ENCODE assay signal across 20 cellular contexts in the genomic region with DNA sequence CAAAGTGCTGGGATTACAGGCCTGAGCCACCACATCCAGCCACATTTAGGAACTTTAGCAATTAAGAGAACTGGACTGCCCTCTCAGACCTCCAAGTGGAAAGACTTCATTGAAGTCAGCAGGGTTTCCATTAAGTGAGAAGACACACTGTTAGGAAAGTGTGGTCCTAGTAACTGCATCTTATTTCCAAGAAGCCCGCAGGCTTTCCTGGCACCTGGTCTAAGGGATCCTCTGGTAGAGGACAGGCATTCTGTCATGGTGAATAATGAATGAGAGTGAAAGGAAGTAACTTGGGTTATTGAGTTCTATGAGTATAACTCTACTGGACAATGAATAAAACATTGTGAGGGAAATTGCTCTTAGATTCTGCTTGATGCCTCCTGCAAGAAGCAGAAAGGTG. TPM values are rescaled to one million over a fixed set of nuclear protein-coding genes. Genes with fewer than 3 reads are reported as not detected.
DNase-seq lines count a peak whose midpoint lies in the region; ATAC-seq, FAIRE-seq and TF ChIP-seq lines count a peak whose summit lies in the region.
"Had no signal": no experiment of that assay in that cellular context is flagged by ENCODE, and none has a peak within 500 bp of the region (broad histone marks: within the 10 kb centered on the region; RNA-seq: fewer than 3 reads in every experiment).

No MANE protein-coding gene starts in this region.

- H3K9me3 ChIP-seq in HepG2 (ENCODE audit: low read length), result no peaks in the 10 kb centered on the region
- no peaks in the 10 kb centered on the region for H3K9me3 ChIP-seq in right lobe of liver
- no peaks in the 10 kb centered on the region for H3K9me3 ChIP-seq in K562 (replicated peaks; ENCODE audit: control insufficient read depth, insufficient read depth, low read depth, low read length)
- H3K9me3 ChIP-seq in trophoblast cell (ENCODE audit: insufficient read depth, low read depth, low read length), result no peaks in the 10 kb centered on the region

- H3K4me2 ChIP-seq in HepG2 (ENCODE audit: low read depth, low read length) (no peak overlapping the region), K562 (ENCODE audit: insufficient read depth, low read length) (no peak overlapping the region), trophoblast cell (ENCODE audit: low read length) (no peak overlapping the region)
- H3K4me2 ChIP-seq: GM23338 had no signal

- FAIRE-seq in HepG2 (lab: Jason Lieb, UNC) (no peak), K562 (lab: Jason Lieb, UNC) (no peak)
- FAIRE-seq: A204.1, D721Med, GM12892 had no signal

- no TSS peak for BruUV-seq in HepG2 (replicated peaks; lab: Mats Ljungman, UMichigan)
- no TSS peak for BruUV-seq in K562 (replicated peaks; lab: Mats Ljungman, UMichigan)

- H3K27me3 ChIP-seq in HepG2 (ENCODE audit: control insufficient read depth in 1 of 2, insufficient read depth in 2 of 2, low read length in 2 of 2) (no peaks in the 10 kb centered on the region; a peak in 1 of 5 replicates), right lobe of liver (no peaks in the 10 kb centered on the region), K562 (ENCODE audit: control insufficient read depth in 2 of 2, insufficient read depth in 2 of 2, low read length in 2 of 2) (no peaks in the 10 kb centered on the region), trophoblast cell (ENCODE audit: insufficient read depth, low read length) (no peaks in the 10 kb centered on the region)

- TF ChIP-seq RAD21 in HepG2 (CRISPR knock-in tag; IDR thresholded peaks at IDR 0.05) (no peak), K562 (CRISPR knock-in tag; conservative IDR thresholded peaks at IDR 0.05 in 1 of 2, IDR thresholded peaks at IDR 0.05 in 1 of 2) (no peak)

- H4K20me1 ChIP-seq in HepG2 (ENCODE audit: insufficient read depth, low read length) (no peaks in the 10 kb centered on the region), K562 (replicated peaks; ENCODE audit: control insufficient read depth, insufficient read depth, low read length) (no peaks in the 10 kb centered on the region)

- intact Hi-C loops in HepG2 (cut with micrococcal nuclease; ENCODE audit: unreplicated experiment) (no loop called here), right lobe of liver (cut with DNase I) (no loop called here), K562 (cut with micrococcal nuclease) (no loop called here)

- H2AFZ ChIP-seq in HepG2 (ENCODE audit: low read length) (no peak overlapping the region), K562 (ENCODE audit: low read depth, low read length) (0 out of 2 replicates have a peak overlapping the region, but pooled peaks have one; percentile 24), trophoblast cell (ENCODE audit: insufficient read depth, low read length, poor library complexity) (no peak overlapping the region)
- H2AFZ ChIP-seq: GM23338 had no signal

- H3K14ac ChIP-seq in trophoblast cell (ENCODE audit: low read length), result no peak overlapping the region

- H3K9me1 ChIP-seq in K562 (ENCODE audit: control insufficient read depth, insufficient read depth, low read length), result no peaks in the 10 kb centered on the region

- H3K27ac ChIP-seq in HepG2 (ENCODE audit: extremely low read length, insufficient read depth, low read length) (peak overlapping the region; percentile 58), right lobe of liver (no peak overlapping the region), K562 (ENCODE audit: extremely low read depth, low read depth, low read length) (no peak overlapping the region), trophoblast cell (ENCODE audit: low read depth, low read length) (no peak overlapping the region)
- H3K27ac ChIP-seq: C4-2B, HL-60 had no signal

- H2BK12ac ChIP-seq in trophoblast cell (ENCODE audit: low read length), result no peak overlapping the region

- no peak overlapping the region for H4K8ac ChIP-seq in trophoblast cell (ENCODE audit: low read depth, low read length)

- H3K4me3 ChIP-seq in HepG2 (replicated peaks in 1 of 3; ENCODE audit: insufficient read depth in 1 of 3, low read depth in 2 of 3, low read length in 3 of 3) (no peak overlapping the region), right lobe of liver (no peak overlapping the region), K562 (no peak overlapping the region), trophoblast cell (ENCODE audit: low read depth, low read length) (no peak overlapping the region)
- H3K4me3 ChIP-seq: GM23338 had no signal

- no peaks in the 10 kb centered on the region for H3K79me2 ChIP-seq in HepG2 (ENCODE audit: insufficient read depth, low read length)
- H3K79me2 ChIP-seq in K562 (ENCODE audit: control insufficient read depth, insufficient read depth, low read length), result no peaks in the 10 kb centered on the region
- no peaks in the 10 kb centered on the region for H3K79me2 ChIP-seq in trophoblast cell (ENCODE audit: control insufficient read depth, insufficient read depth, low read length, poor library complexity)

- no peak overlapping the region for H3K9ac ChIP-seq in HepG2 (ENCODE audit: insufficient read depth, low read depth, low read length)
- H3K9ac ChIP-seq in K562 (ENCODE audit: insufficient read depth in 1 of 2, low read depth in 2 of 2, low read length in 2 of 2), result no peak overlapping the region
- no peak overlapping the region for H3K9ac ChIP-seq in trophoblast cell (ENCODE audit: low read length)

- no peak overlapping the region for H3K4ac ChIP-seq in trophoblast cell (ENCODE audit: low read depth, low read length)

- no peak for DNase-seq in HepG2 (ENCODE audit: low spot score)
- no peak for DNase-seq in right lobe of liver
- peak in 1 of 4 experiments; percentile 4 for DNase-seq in K562 (ENCODE audit: extremely low read depth in 1 of 4, low spot score in 3 of 4)
- peak; percentile 28 to 58 for DNase-seq in trophoblast cell
- DNase-seq in HUDEP-2 (lab: John Stamatoyannopoulos, UW; ENCODE audit: unreplicated experiment in 76 of 76), result no peak
- DNase-seq in activated CD8-positive, alpha-beta memory T cell treated with anti-CD3 and anti-CD28 coated beads for 24 hours, result no peak
- no peak for DNase-seq in G401 (ENCODE audit: low spot score)
- DNase-seq: CD8-positive, alpha-beta T cell; COR-L47; DMS153; DMS79 treated with DMSO at 0.1 percent for 48 hours; EL; GDM1; H7 had no signal

- CTCF ChIA-PET in HepG2 (lab: Yijun Ruan, JAX; ENCODE audit: low intra/inter-chr PET ratio, low total read pairs), result no interaction called here
- CTCF ChIA-PET in K562 (lab: Yijun Ruan, JAX; ENCODE audit: low intra/inter-chr PET ratio), result no interaction called here

- H3K18ac ChIP-seq in trophoblast cell (ENCODE audit: low read length), result no peak overlapping the region

- TF ChIP-seq EP300 in HepG2 (IDR thresholded peaks at IDR 0.05; ENCODE audit: low read depth in 2 of 2, low read length in 2 of 2) (no peak), HepG2 (CRISPR knock-in tag; IDR thresholded peaks at IDR 0.05; ENCODE audit: borderline replicate concordance) (no peak), K562 (IDR thresholded peaks at IDR 0.05; ENCODE audit: low read length) (no peak)

- H3K79me1 ChIP-seq in trophoblast cell (ENCODE audit: low read length), result no peaks in the 10 kb centered on the region

- 96% methylated on average over 1 of the region's 1 CpG for WGBS in HepG2 (ENCODE audit: low lambda C conversion rate)
- WGBS in right lobe of liver (ENCODE audit: insufficient coverage, low coverage, low lambda C conversion rate, missing lambda C conversion rate), result no CpG with 5 or more reads among the region's 1 CpG
- 83% methylated on average over 1 of the region's 1 CpG for WGBS in K562 (ENCODE audit: insufficient coverage, low coverage, missing lambda C conversion rate)
- no CpG with 5 or more reads among the region's 1 CpG for WGBS in trophoblast cell (ENCODE audit: extremely low coverage, insufficient coverage, insufficient read length)

- H3K4me1 ChIP-seq in HepG2 (ENCODE audit: insufficient read depth, low read length), result peaks cover 41% of the 10 kb centered on the region
- H3K4me1 ChIP-seq in right lobe of liver, result no peaks in the 10 kb centered on the region
- peaks cover 0 to 4% of the 10 kb centered on the region in 2 experiments; a peak in 1 of 5 replicates for H3K4me1 ChIP-seq in K562 (replicated peaks in 1 of 2; ENCODE audit: control insufficient read depth in 2 of 2, insufficient read depth in 2 of 2, low read length in 2 of 2)
- no peaks in the 10 kb centered on the region for H3K4me1 ChIP-seq in trophoblast cell (ENCODE audit: control insufficient read depth in 1 of 2, insufficient read depth in 2 of 2, low read length in 2 of 2)

- no peak overlapping the region for H4K91ac ChIP-seq in trophoblast cell (ENCODE audit: low read depth, low read length)

- in situ Hi-C loops in HepG2 (cut with HindIII; ENCODE audit: extremely low pct_ligation_motif_present, low pct_unique_long_range_greater_than_20kb) (no loop called here), K562 (cut with MboI) (no loop called here), G401 (cut with HindIII; ENCODE audit: low sequenced_read_pairs) (no loop called here)

- H3K23ac ChIP-seq in trophoblast cell (ENCODE audit: low read length), result no peak overlapping the region

- H4K12ac ChIP-seq in trophoblast cell (ENCODE audit: low read depth, low read length), result no peak overlapping the region

- TF ChIP-seq POLR2A in HepG2 (IDR thresholded peaks at IDR 0.05; ENCODE audit: insufficient read depth in 1 of 2, low read depth in 2 of 2, low read length in 2 of 2) (no peak), right lobe of liver (IDR thresholded peaks at IDR 0.05) (no peak), K562 (conservative IDR thresholded peaks at IDR 0.05) (no peak)

- H2AK5ac ChIP-seq in trophoblast cell (ENCODE audit: low read length), result no peak overlapping the region

- no peak overlapping the region for H2BK5ac ChIP-seq in trophoblast cell (ENCODE audit: low read depth, low read length, poor library complexity)

- POLR2A ChIA-PET in HepG2 (lab: Yijun Ruan, JAX) (interaction anchor here (1.1 kb wide), 1 partner anchor 14 kb away, joined by 3 read pairs; a partner anchor contains a TSS), K562 (lab: Yijun Ruan, JAX) (interaction anchor here (1.3 kb wide), 1 partner anchor 8 kb away, joined by 3 read pairs; no protein-coding TSS in a partner anchor)

- no peak overlapping the region for H2BK120ac ChIP-seq in trophoblast cell (ENCODE audit: insufficient read depth, low read length, poor library complexity)

- ATAC-seq in HepG2 (no peak), right lobe of liver (no peak), K562 (no peak)
- ATAC-seq: CD8-positive, alpha-beta T cell; GM23338 had no signal

- H3K36me3 ChIP-seq in HepG2 (replicated peaks in 1 of 2; ENCODE audit: control insufficient read depth in 1 of 2, insufficient read depth in 2 of 2, low read length in 2 of 2), result 0 out of 5 replicates have a peak, but pooled peaks cover 0 to 1% of the 10 kb centered on the region in 2 experiments
- H3K36me3 ChIP-seq in right lobe of liver, result no peaks in the 10 kb centered on the region
- H3K36me3 ChIP-seq in K562 (ENCODE audit: control insufficient read depth, insufficient read depth, low read length), result no peaks in the 10 kb centered on the region
- H3K36me3 ChIP-seq in trophoblast cell (ENCODE audit: control insufficient read depth in 1 of 2, insufficient read depth in 2 of 2, low read length in 2 of 2), result peaks cover 1 to 9% of the 10 kb centered on the region in 2 experiments

- TF ChIP-seq CTCF in HepG2 (CRISPR knock-in tag; IDR thresholded peaks at IDR 0.05), result no peak
- TF ChIP-seq CTCF in right lobe of liver (IDR thresholded peaks at IDR 0.05), result no peak
- TF ChIP-seq CTCF in K562 (IDR thresholded peaks at IDR 0.05 in 2 of 3, conservative IDR thresholded peaks at IDR 0.05 in 1 of 3; ENCODE audit: insufficient read depth in 2 of 3, low read depth in 1 of 3, low read length in 3 of 3), result no peak

RNA-seq across cellular contexts. Expression of a gene that starts 14.1 kb away (rescaled TPM):
- 33.0 and 41.9 TPM in 2 replicates for total RNA-seq in HepG2 (2016; rRNA removed; fragmentation: Illumina TruSeq; extraction: Trizol)
- total RNA-seq in HepG2 (2016; cell fraction: cytosol; rRNA removed; fragmentation: Illumina TruSeq; extraction: Trizol; ENCODE audit: low read depth), result 9.0 and 9.5 TPM in 2 replicates
- 34.7 and 41.5 TPM in 2 replicates for total RNA-seq in HepG2 (2016; cell fraction: insoluble cytoplasmic fraction; rRNA removed; fragmentation: Illumina TruSeq; extraction: Trizol)
- total RNA-seq in HepG2 (2016; cell fraction: membrane; rRNA removed; fragmentation: Illumina TruSeq; extraction: Trizol), result 11.8 and 12.8 TPM in 2 replicates
- total RNA-seq in HepG2 (2016; cell fraction: nucleus; rRNA removed; fragmentation: Illumina TruSeq; extraction: Trizol), result 18.9 and 25.5 TPM in 2 replicates
- polyA plus RNA-seq in HepG2 (2011; rRNA removed), result 13.4 and 16.2 TPM in 2 replicates
- 9.4 and 10.6 TPM in 2 replicates for polyA plus RNA-seq in HepG2 (2011; cell fraction: cytosol; rRNA removed)
- polyA plus RNA-seq in HepG2 (2011; cell fraction: nucleus; rRNA removed), result 14.6 and 14.9 TPM in 2 replicates
- polyA plus RNA-seq in HepG2 (2012), result 16.5 and 22.8 TPM in 2 replicates
- 4.4 and 6.4 TPM in 2 replicates for polyA plus RNA-seq in HepG2 (2016; cell fraction: cytosol; fragmentation: Illumina TruSeq; extraction: Trizol; ENCODE audit: low read depth)
- 30.1 and 31.8 TPM in 2 replicates for polyA plus RNA-seq in HepG2 (2016; cell fraction: insoluble cytoplasmic fraction; fragmentation: Illumina TruSeq; extraction: Trizol; ENCODE audit: low read depth)
- 6.8 and 8.1 TPM in 2 replicates for polyA plus RNA-seq in HepG2 (2016; cell fraction: membrane; fragmentation: Illumina TruSeq; extraction: Trizol; ENCODE audit: low read depth)
- polyA plus RNA-seq in HepG2 (2016; cell fraction: nucleus; fragmentation: Illumina TruSeq; extraction: Trizol; ENCODE audit: insufficient read depth, low read depth), result 37.3 and 41.0 TPM in 2 replicates
- 8.8 and 11.5 TPM in 2 replicates for polyA minus RNA-seq in HepG2 (2011; rRNA and poly(A)+ RNA removed; ENCODE audit: low replicate concordance)
- 6.3 and 6.9 TPM in 2 replicates for polyA minus RNA-seq in HepG2 (2011; cell fraction: cytosol; rRNA and poly(A)+ RNA removed)
- polyA minus RNA-seq in HepG2 (2011; cell fraction: nucleus; rRNA and poly(A)+ RNA removed), result 8.2 and 15.4 TPM in 2 replicates
- 1 to 10 TPM; 7.1 to 8.9 (median 7.3) TPM for total RNA-seq in right lobe of liver
- total RNA-seq in K562 (2011; cell fraction: chromatin; rRNA removed; ENCODE audit: low replicate concordance), result 21.1 and 30.2 TPM in 2 replicates
- 10.5 and 11.2 TPM in 2 replicates for total RNA-seq in K562 (2011; cell fraction: nucleolus; rRNA removed)
- total RNA-seq in K562 (2011; cell fraction: nucleoplasm; rRNA removed), result 21.6 and 26.5 TPM in 2 replicates
- total RNA-seq in K562 (2014; rRNA removed), result 17.4 and 24.8 TPM in 2 replicates
- 21.2 and 22.4 TPM in 2 replicates for total RNA-seq in K562 (2014; rRNA removed; fragmentation: Illumina TruSeq; extraction: Trizol)
- 15.0 and 16.1 TPM in 2 replicates for total RNA-seq in K562 (2015; rRNA removed; fragmentation: Illumina TruSeq; extraction: Trizol)
- 17.3 and 18.5 TPM in 2 replicates for total RNA-seq in K562 (2021)
- 14.1 and 26.1 TPM in 2 replicates for polyA plus RNA-seq in K562 (2011; rRNA removed)
- 5.5 and 8.6 TPM in 2 replicates for polyA plus RNA-seq in K562 (2011; cell fraction: cytosol; rRNA removed)
- 11.0 and 15.2 TPM in 2 replicates for polyA plus RNA-seq in K562 (2011; cell fraction: nucleus; rRNA removed)
- 18.6 and 24.7 TPM in 2 replicates for polyA plus RNA-seq in K562 (2012)
- 15.1 and 15.5 TPM in 2 replicates for polyA plus RNA-seq in K562 (2014; fragmentation: Illumina TruSeq; extraction: Trizol)
- 10 to 100 TPM; 49.6 to 55.7 TPM for polyA plus RNA-seq in K562 (2014; fragmentation: Nextera tagmentation; extraction: Ambion mirVana)
- polyA plus RNA-seq in K562 (2014; rRNA removed), result 17.0 and 20.4 TPM in 2 replicates
- polyA minus RNA-seq in K562 (2011; rRNA and poly(A)+ RNA removed), result 9.7 and 16.0 TPM in 2 replicates
- polyA minus RNA-seq in K562 (2011; cell fraction: cytosol; rRNA and poly(A)+ RNA removed), result 4.6 and 7.2 TPM in 2 replicates
- polyA minus RNA-seq in K562 (2011; cell fraction: nucleus; rRNA and poly(A)+ RNA removed), result 4.6 and 5.6 TPM in 2 replicates
- 13.0 and 13.6 TPM in 2 replicates for polyA plus RNA-seq in trophoblast cell (2013)
- total RNA-seq in G401 (2014; rRNA removed; shearing (Covaris generic)), result 25.7 and 27.9 TPM in 2 replicates

RNA-seq across cellular contexts. Expression of a gene that starts 22.0 kb away (rescaled TPM):
- total RNA-seq in HepG2 (2016; rRNA removed; fragmentation: Illumina TruSeq; extraction: Trizol), result 164 and 194 TPM in 2 replicates
- total RNA-seq in HepG2 (2016; cell fraction: cytosol; rRNA removed; fragmentation: Illumina TruSeq; extraction: Trizol; ENCODE audit: low read depth), result 40.6 and 48.2 TPM in 2 replicates
- 167 and 194 TPM in 2 replicates for total RNA-seq in HepG2 (2016; cell fraction: insoluble cytoplasmic fraction; rRNA removed; fragmentation: Illumina TruSeq; extraction: Trizol)
- 70.7 and 78.1 TPM in 2 replicates for total RNA-seq in HepG2 (2016; cell fraction: membrane; rRNA removed; fragmentation: Illumina TruSeq; extraction: Trizol)
- 198 and 199 TPM in 2 replicates for total RNA-seq in HepG2 (2016; cell fraction: nucleus; rRNA removed; fragmentation: Illumina TruSeq; extraction: Trizol)
- 140 and 150 TPM in 2 replicates for polyA plus RNA-seq in HepG2 (2011; rRNA removed)
- polyA plus RNA-seq in HepG2 (2011; cell fraction: cytosol; rRNA removed), result 114 and 115 TPM in 2 replicates
- polyA plus RNA-seq in HepG2 (2011; cell fraction: nucleus; rRNA removed), result 159 and 219 TPM in 2 replicates
- 92.3 and 112 TPM in 2 replicates for polyA plus RNA-seq in HepG2 (2012)
- polyA plus RNA-seq in HepG2 (2016; cell fraction: cytosol; fragmentation: Illumina TruSeq; extraction: Trizol; ENCODE audit: low read depth), result 18.1 and 20.9 TPM in 2 replicates
- polyA plus RNA-seq in HepG2 (2016; cell fraction: insoluble cytoplasmic fraction; fragmentation: Illumina TruSeq; extraction: Trizol; ENCODE audit: low read depth), result 223 and 226 TPM in 2 replicates
- 45.3 and 50.8 TPM in 2 replicates for polyA plus RNA-seq in HepG2 (2016; cell fraction: membrane; fragmentation: Illumina TruSeq; extraction: Trizol; ENCODE audit: low read depth)
- 168 and 187 TPM in 2 replicates for polyA plus RNA-seq in HepG2 (2016; cell fraction: nucleus; fragmentation: Illumina TruSeq; extraction: Trizol; ENCODE audit: insufficient read depth, low read depth)
- polyA minus RNA-seq in HepG2 (2011; rRNA and poly(A)+ RNA removed; ENCODE audit: low replicate concordance), result 218 and 342 TPM in 2 replicates
- polyA minus RNA-seq in HepG2 (2011; cell fraction: cytosol; rRNA and poly(A)+ RNA removed), result 88.9 and 92.0 TPM in 2 replicates
- polyA minus RNA-seq in HepG2 (2011; cell fraction: nucleus; rRNA and poly(A)+ RNA removed), result 313 and 333 TPM in 2 replicates
- total RNA-seq in right lobe of liver, result 10 to 100 TPM; 48.0 to 91.1 (median 68.7) TPM
- total RNA-seq in K562 (2011; cell fraction: chromatin; rRNA removed; ENCODE audit: low replicate concordance), result 624 and 1,466 TPM in 2 replicates
- 225 and 284 TPM in 2 replicates for total RNA-seq in K562 (2011; cell fraction: nucleolus; rRNA removed)
- total RNA-seq in K562 (2011; cell fraction: nucleoplasm; rRNA removed), result 466 and 588 TPM in 2 replicates
- total RNA-seq in K562 (2014; rRNA removed), result 123 and 153 TPM in 2 replicates
- 268 and 297 TPM in 2 replicates for total RNA-seq in K562 (2014; rRNA removed; fragmentation: Illumina TruSeq; extraction: Trizol)
- total RNA-seq in K562 (2015; rRNA removed; fragmentation: Illumina TruSeq; extraction: Trizol), result 245 and 255 TPM in 2 replicates
- total RNA-seq in K562 (2021), result 216 and 222 TPM in 2 replicates
- polyA plus RNA-seq in K562 (2011; rRNA removed), result 267 and 333 TPM in 2 replicates
- 266 and 328 TPM in 2 replicates for polyA plus RNA-seq in K562 (2011; cell fraction: cytosol; rRNA removed)
- 346 and 475 TPM in 2 replicates for polyA plus RNA-seq in K562 (2011; cell fraction: nucleus; rRNA removed)
- 196 and 246 TPM in 2 replicates for polyA plus RNA-seq in K562 (2012)
- 317 and 370 TPM in 2 replicates for polyA plus RNA-seq in K562 (2014; fragmentation: Illumina TruSeq; extraction: Trizol)
- 100 to 1,000 TPM; 191 to 245 TPM for polyA plus RNA-seq in K562 (2014; fragmentation: Nextera tagmentation; extraction: Ambion mirVana)
- polyA plus RNA-seq in K562 (2014; rRNA removed), result 216 and 250 TPM in 2 replicates
- polyA minus RNA-seq in K562 (2011; rRNA and poly(A)+ RNA removed), result 343 and 416 TPM in 2 replicates
- polyA minus RNA-seq in K562 (2011; cell fraction: cytosol; rRNA and poly(A)+ RNA removed), result 103 and 151 TPM in 2 replicates
- polyA minus RNA-seq in K562 (2011; cell fraction: nucleus; rRNA and poly(A)+ RNA removed), result 188 and 265 TPM in 2 replicates
- 195 and 202 TPM in 2 replicates for polyA plus RNA-seq in trophoblast cell (2013)
- total RNA-seq in G401 (2014; rRNA removed; shearing (Covaris generic)), result 128 and 171 TPM in 2 replicates

Comparison
In these comparisons a context has a peak if more than half of its experiments do, and no peak if none do; other contexts are left out.
1. DNase-seq: peak in trophoblast cell (2 of 2); none in HepG2 (single experiment), right lobe of liver (0 of 3), HUDEP-2 (0 of 76), activated CD8-positive, alpha-beta memory T cell treated with anti-CD3 and anti-CD28 coated beads for 24 hours (single experiment) and G401 (single experiment).